In genomic region chr15:70494861-70495571, GRCh38 we compare ENCODE assay signal across 9 cellular contexts.
DNase-seq lines count a peak whose midpoint lies in the region; TF ChIP-seq lines count a peak whose summit lies in the region.
"Had no signal": no experiment of that assay in that cellular context is flagged by ENCODE, and none has a peak within 500 bp of the region (broad histone marks: within the 10 kb centered on the region; RNA-seq: fewer than 3 reads in every experiment).

No MANE protein-coding gene starts in this region.

- H3K4me1 ChIP-seq in neutrophil (ENCODE audit: control insufficient read depth in 1 of 2, insufficient read depth in 1 of 2, low read depth in 1 of 2, low read length in 1 of 2), result peaks cover 49 to 55% of the 10 kb centered on the region in 2 experiments
- H3K4me1 ChIP-seq in effector memory CD4-positive, alpha-beta T cell (ENCODE audit: control insufficient read depth, insufficient read depth, low read length, poor library complexity, severe bottlenecking), result peaks cover 35% of the 10 kb centered on the region
- no peaks in the 10 kb centered on the region for H3K4me1 ChIP-seq in ascending aorta

- H3K27me3 ChIP-seq in neutrophil (no peaks in the 10 kb centered on the region), ascending aorta (no peaks in the 10 kb centered on the region)
- peaks cover 2% of the 10 kb centered on the region for H3K27me3 ChIP-seq in effector memory CD4-positive, alpha-beta T cell (replicated peaks; ENCODE audit: control insufficient read depth, insufficient read depth, low read length, poor library complexity, severe bottlenecking)

- no peak overlapping the region for H3K4me3 ChIP-seq in astrocyte of the spinal cord (ENCODE audit: low read depth, low read length)
- no peak overlapping the region for H3K4me3 ChIP-seq in neutrophil (ENCODE audit: low read depth in 1 of 2, low read length in 1 of 2)
- H3K4me3 ChIP-seq in effector memory CD4-positive, alpha-beta T cell (ENCODE audit: insufficient read depth, low read depth, low read length, poor library complexity, severe bottlenecking), result no peak overlapping the region
- no peak overlapping the region for H3K4me3 ChIP-seq in ascending aorta

- no peaks in the 10 kb centered on the region for H3K9me3 ChIP-seq in neutrophil
- H3K9me3 ChIP-seq in effector memory CD4-positive, alpha-beta T cell (ENCODE audit: control insufficient read depth, low read length), result no peaks in the 10 kb centered on the region
- H3K9me3 ChIP-seq in ascending aorta, result no peaks in the 10 kb centered on the region

- in situ Hi-C loops in astrocyte of the spinal cord (cut with HindIII; ENCODE audit: low sequenced_read_pairs), result no loop called here

- intact Hi-C loops in ascending aorta (cut with DNase I), result no loop called here

- DNase-seq in GDM1 (lab: John Stamatoyannopoulos, UW) (peak; percentile 11), LoVo (ENCODE audit: low spot score) (peak; percentile 94), astrocyte of the spinal cord (ENCODE audit: low read depth, low spot score) (peak; percentile 89), nucleus accumbens (lab: John Stamatoyannopoulos, UW) (no peak), ascending aorta (ENCODE audit: low spot score in 2 of 2) (no peak), hippocampal formation (lab: John Stamatoyannopoulos, UW) (no peak)
- no peak for DNase-seq in effector memory CD4-positive, alpha-beta T cell

- H3K36me3 ChIP-seq in neutrophil (no peaks in the 10 kb centered on the region), ascending aorta (no peaks in the 10 kb centered on the region)
- H3K36me3 ChIP-seq in effector memory CD4-positive, alpha-beta T cell (ENCODE audit: control insufficient read depth, insufficient read depth, low read length), result no peaks in the 10 kb centered on the region

- H3K27ac ChIP-seq in neutrophil (peak overlapping the region; percentile 96), ascending aorta (no peak overlapping the region)
- no peak overlapping the region for H3K27ac ChIP-seq in effector memory CD4-positive, alpha-beta T cell (ENCODE audit: insufficient read depth, low read length, poor library complexity, severe bottlenecking)
- H3K27ac ChIP-seq: HL-60 had no signal

- TF ChIP-seq CTCF in astrocyte of the spinal cord (IDR thresholded peaks at IDR 0.05; ENCODE audit: low read depth, low read length), result no peak
- TF ChIP-seq CTCF in neutrophil (IDR thresholded peaks at IDR 0.05), result no peak
- TF ChIP-seq CTCF in ascending aorta (IDR thresholded peaks at IDR 0.05), result no peak

Comparison
In these comparisons a context has a peak if more than half of its experiments do, and no peak if none do; other contexts are left out.
1. DNase-seq: peak in GDM1 (single experiment), LoVo (single experiment) and astrocyte of the spinal cord (single experiment); none in nucleus accumbens (0 of 56), effector memory CD4-positive, alpha-beta T cell (0 of 3), ascending aorta (0 of 2) and hippocampal formation (0 of 2).